In the genomic region with DNA sequence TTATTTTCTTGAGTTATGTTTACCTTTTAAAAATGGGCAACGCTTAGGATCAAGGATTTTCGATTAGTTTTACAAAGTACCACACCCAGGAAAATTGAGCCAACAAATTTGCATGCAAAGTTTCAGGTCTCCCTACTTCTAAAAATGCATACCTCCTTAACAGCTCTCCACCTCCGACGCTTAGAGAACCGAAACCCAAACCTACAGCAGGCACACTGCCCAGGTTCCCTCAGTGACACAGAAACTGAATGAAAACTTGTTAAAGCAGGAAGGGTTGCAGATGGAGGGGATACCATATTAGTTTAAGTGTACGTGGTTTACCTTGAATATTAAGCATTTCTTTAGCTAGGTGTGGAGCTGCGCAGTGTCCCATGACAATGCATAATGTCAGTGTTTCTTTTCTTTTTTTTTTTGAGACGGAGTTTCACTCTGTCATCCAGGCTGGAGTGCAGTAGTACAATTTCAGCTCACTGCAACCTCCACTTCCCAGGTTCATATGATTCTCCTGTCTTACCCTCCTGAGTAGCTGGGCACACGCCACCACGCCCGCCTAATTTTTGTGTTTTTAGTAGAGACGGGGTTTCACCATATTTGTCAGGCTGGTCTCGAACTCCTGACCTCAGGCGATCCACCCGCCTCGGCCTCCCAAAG, we compare ENCODE assay signal across 8 cellular contexts. TPM values are rescaled to one million over a fixed set of nuclear protein-coding genes. Genes with fewer than 3 reads are reported as not detected.
DNase-seq lines count a peak whose midpoint lies in the region; ATAC-seq, FAIRE-seq and TF ChIP-seq lines count a peak whose summit lies in the region.

No MANE protein-coding gene starts in this region.

- peaks cover 2% of the 10 kb centered on the region for H3K27me3 Mint-ChIP-seq in Caco-2 (ENCODE audit: insufficient read depth, unreplicated experiment)

- no peaks in the 10 kb centered on the region for H3K36me3 ChIP-seq in Caco-2 (ENCODE audit: control insufficient read depth, insufficient read depth, low read length)

- no peak overlapping the region for H3K4me3 ChIP-seq in Caco-2 (ENCODE audit: low read depth, low read length)

- ATAC-seq in GM21528 (IDR thresholded peaks at IDR 0.05; ENCODE audit: low FRiP score, unreplicated experiment), result peak; percentile 77
- ATAC-seq in HG03571 (IDR thresholded peaks at IDR 0.05; ENCODE audit: unreplicated experiment), result peak; percentile 65

- H3K4me1 ChIP-seq in Caco-2, result peaks cover 16% of the 10 kb centered on the region

- TF ChIP-seq CTCF in Caco-2 (IDR thresholded peaks at IDR 0.05; ENCODE audit: insufficient read depth in 1 of 2, low read depth in 1 of 2, low read length in 1 of 2, severe bottlenecking in 1 of 2, unreplicated experiment in 1 of 2), result no peak

- H3K36me3 Mint-ChIP-seq in Caco-2 (ENCODE audit: insufficient read depth, unreplicated experiment), result peaks cover 28% of the 10 kb centered on the region

- no peaks in the 10 kb centered on the region for H3K27me3 ChIP-seq in Caco-2 (replicated peaks; ENCODE audit: control insufficient read depth, insufficient read depth, low read length)

- no TSS peak for BruUV-seq in Caco-2 (replicated peaks; lab: Mats Ljungman, UMichigan)

- POLR2A ChIA-PET in Caco-2 (lab: Charles Lee), result no interaction called here

- no peak for TF ChIP-seq POLR2A in GM12891 (IDR thresholded peaks at IDR 0.05; ENCODE audit: low read depth, low read length)

- CTCF ChIA-PET in Caco-2 (lab: Charles Lee), result no interaction called here

- DNase-seq in GM12891 (ENCODE audit: insufficient read length, low spot score) (peak; percentile 39), SHP77 (lab: John Stamatoyannopoulos, UW) (no peak), globus pallidus (ENCODE audit: low spot score) (no peak), Caco-2 (no peak), NCI-H2171 (lab: John Stamatoyannopoulos, UW) (no peak)
- DNase-seq in central memory CD4-positive, alpha-beta T cell, result peak; percentile 42

- peak; percentile 86 for FAIRE-seq in GM12891 (lab: Jason Lieb, UNC)

- no peak overlapping the region for H3K4me3 Mint-ChIP-seq in Caco-2 (ENCODE audit: unreplicated experiment)

- H3K4me1 Mint-ChIP-seq in Caco-2 (ENCODE audit: low read depth, unreplicated experiment), result peaks cover 7% of the 10 kb centered on the region

- H3K9me3 ChIP-seq in Caco-2, result no peaks in the 10 kb centered on the region

- no peak overlapping the region for H3K27ac Mint-ChIP-seq in Caco-2 (ENCODE audit: unreplicated experiment)

- intact Hi-C loops in Caco-2 (cut with micrococcal nuclease; ENCODE audit: unreplicated experiment), result loop anchor here (2.0 kb wide), 1 partner anchor 271 kb away; a partner anchor contains a TSS

- no peaks in the 10 kb centered on the region for H3K9me3 Mint-ChIP-seq in Caco-2 (ENCODE audit: unreplicated experiment)

TF ChIP-seq in GM12891, 5 proteins besides CTCF, POLR2A, EP300 and RAD21:
- no peak for TF ChIP-seq TAF1 (IDR thresholded peaks at IDR 0.05; ENCODE audit: low read depth, low read length)
- TF ChIP-seq POU2F2 (IDR thresholded peaks at IDR 0.05; ENCODE audit: low read depth, low read length), result peak; percentile 99
- TF ChIP-seq SPI1 (IDR thresholded peaks at IDR 0.05; ENCODE audit: low read depth, low read length), result peak; percentile 76

RNA-seq across cellular contexts. Expression of a gene that starts 1.6 kb away (rescaled TPM):
- polyA plus RNA-seq in GM12891 (2012; ENCODE audit: low read depth, missing spikeins), result 407 TPM
- total RNA-seq in Caco-2 (2022), result 281 and 293 TPM in 2 replicates

Comparison
In these comparisons a context has a peak if more than half of its experiments do, and no peak if none do; other contexts are left out.
1. DNase-seq: peak in GM12891 (single experiment) and central memory CD4-positive, alpha-beta T cell (single experiment); none in SHP77 (0 of 2), globus pallidus (single experiment), Caco-2 (0 of 2) and NCI-H2171 (single experiment).